Comparison of ENCODE assay signal across 18 cellular contexts in the genomic region with DNA sequence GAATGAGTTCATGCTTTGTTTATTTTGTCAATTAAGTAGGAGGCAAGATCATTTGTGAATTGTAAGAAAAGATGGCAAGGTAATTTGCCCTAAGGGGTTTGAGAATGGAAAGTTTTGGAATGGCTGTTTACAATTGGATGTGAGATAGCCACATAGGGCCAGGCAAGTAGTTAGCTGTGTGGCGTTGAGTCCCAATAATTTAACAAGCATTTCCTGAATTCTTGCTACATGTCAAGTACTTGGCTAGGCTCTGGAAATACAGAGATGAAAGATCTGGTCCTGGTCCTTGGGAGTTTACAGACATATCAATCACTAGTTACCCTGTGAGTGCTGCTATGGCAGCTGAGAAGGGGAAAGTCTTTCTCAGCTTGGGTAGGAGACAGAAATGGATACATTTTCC.
"Had no signal": no experiment of that assay in that cellular context is flagged by ENCODE, and none has a peak within 500 bp of the region (broad histone marks: within the 10 kb centered on the region; RNA-seq: fewer than 3 reads in every experiment).

No MANE protein-coding gene starts in this region.

- H3K36me3 ChIP-seq: left ventricle myocardium inferior, WERI-Rb-1 had no signal

- H3K27me3 Mint-ChIP-seq: stimulated activated naive CD8-positive, alpha-beta T cell treated with anti-CD3 and anti-CD28 coated beads, Interleukin-15, Interleukin-2, amounts not matched to agents 100 ng/mL and 50 ng/mL, for 24 hours; type B pancreatic cell had no signal

- H3K9me3 Mint-ChIP-seq: naive thymus-derived CD4-positive, alpha-beta T cell; stimulated activated naive CD8-positive, alpha-beta T cell treated with anti-CD3 and anti-CD28 coated beads, Interleukin-15, Interleukin-2, amounts not matched to agents 100 ng/mL and 50 ng/mL, for 24 hours; type B pancreatic cell had no signal

- ATAC-seq: activated T-cell treated with anti-CD3 and anti-CD28 coated beads, Interleukin-2, amount 50 U/mL, for 72 hours; naive thymus-derived CD4-positive, alpha-beta T cell; psoas muscle; right cardiac atrium had no signal

- DNase-seq: activated CD4-positive, alpha-beta T cell treated with anti-CD3 and anti-CD28 coated beads, Interleukin-2, amount 50 U/mL, for 4 hours; activated effector memory CD4-positive, alpha-beta T cell treated with anti-CD3 and anti-CD28 coated beads, Interleukin-2, amount 50 U/mL, for 16 hours; activated naive CD4-positive, alpha-beta T cell treated with anti-CD3 and anti-CD28 coated beads, Interleukin-2, amount 50 U/mL, for 16 hours; activated T-cell treated with anti-CD3 and anti-CD28 coated beads, Interleukin-2, amount 50 U/mL, for 72 hours; caudate nucleus; kidney glomerular epithelial cell; left ventricle myocardium inferior; mammary epithelial cell; naive thymus-derived CD4-positive, alpha-beta T cell; psoas muscle; right cardiac atrium; small intestine; stimulated activated CD4-positive, alpha-beta T cell treated with anti-CD3 and anti-CD28 coated beads, Interleukin-15, amount 100 ng/mL, for 24 hours; stimulated activated CD4-positive, alpha-beta T cell treated with anti-CD3 and anti-CD28 coated beads, Interleukin-2, amount 100 ng/mL, for 48 hours; T-helper 2 cell; WERI-Rb-1 had no signal

- H3K4me1 Mint-ChIP-seq: naive thymus-derived CD4-positive, alpha-beta T cell had no signal

- H3K4me1 ChIP-seq: left ventricle myocardium inferior, psoas muscle had no signal

- H3K4me3 Mint-ChIP-seq: activated T-cell treated with anti-CD3 and anti-CD28 coated beads, Interleukin-2, amount 50 U/mL, for 72 hours; naive thymus-derived CD4-positive, alpha-beta T cell; stimulated activated naive CD8-positive, alpha-beta T cell treated with anti-CD3 and anti-CD28 coated beads, Interleukin-15, Interleukin-2, amounts not matched to agents 100 ng/mL and 50 ng/mL, for 24 hours; type B pancreatic cell had no signal

- H3K9me3 ChIP-seq: left ventricle myocardium inferior, psoas muscle had no signal

- H3K36me3 Mint-ChIP-seq: naive thymus-derived CD4-positive, alpha-beta T cell; type B pancreatic cell had no signal

- H3K27ac ChIP-seq: left ventricle myocardium inferior, psoas muscle, WERI-Rb-1 had no signal

- H3K27ac Mint-ChIP-seq: activated T-cell treated with anti-CD3 and anti-CD28 coated beads, Interleukin-2, amount 50 U/mL, for 72 hours; naive thymus-derived CD4-positive, alpha-beta T cell; stimulated activated naive CD8-positive, alpha-beta T cell treated with anti-CD3 and anti-CD28 coated beads, Interleukin-15, Interleukin-2, amounts not matched to agents 100 ng/mL and 50 ng/mL, for 24 hours; type B pancreatic cell had no signal

- H3K4me3 ChIP-seq: left ventricle myocardium inferior, psoas muscle had no signal
